1 cellular context compared by ENCODE assay signal in the genomic region with DNA sequence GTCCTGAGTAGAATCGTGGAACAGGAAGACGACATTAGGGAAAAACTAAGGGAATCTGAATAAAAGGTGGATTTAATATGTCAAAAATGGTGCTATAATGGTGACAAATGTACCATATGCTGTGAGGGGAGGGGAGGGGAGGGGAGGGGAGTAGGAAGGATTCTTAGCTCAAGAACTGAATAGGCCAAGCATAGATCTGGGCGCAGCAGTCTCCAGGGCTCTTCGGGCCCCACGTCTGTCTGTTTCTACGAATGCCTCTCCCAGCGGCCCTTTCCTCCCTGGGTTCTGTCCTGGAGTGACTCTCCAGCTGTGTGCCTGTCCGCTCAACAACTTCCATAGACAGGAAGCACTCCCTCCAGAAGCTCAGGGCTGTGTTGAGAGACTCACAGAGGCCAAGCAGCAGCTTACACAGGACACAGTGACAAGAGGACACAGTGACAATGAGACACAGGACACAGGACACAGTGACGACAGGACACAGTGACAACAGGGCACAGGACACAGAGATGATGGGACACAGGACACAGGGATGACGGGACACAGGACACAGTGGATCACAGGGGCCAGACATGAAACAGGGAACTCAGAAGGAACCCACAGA.
TF ChIP-seq lines count a peak whose summit lies in the region.

No MANE protein-coding gene starts in this region.

TF ChIP-seq in SK-N-SH treated with all-trans-retinoic acid at 6 μM for 48 hours, 23 proteins besides CTCF, POLR2A, EP300 and RAD21 (continued from another document):
- TF ChIP-seq, protein P1, sequence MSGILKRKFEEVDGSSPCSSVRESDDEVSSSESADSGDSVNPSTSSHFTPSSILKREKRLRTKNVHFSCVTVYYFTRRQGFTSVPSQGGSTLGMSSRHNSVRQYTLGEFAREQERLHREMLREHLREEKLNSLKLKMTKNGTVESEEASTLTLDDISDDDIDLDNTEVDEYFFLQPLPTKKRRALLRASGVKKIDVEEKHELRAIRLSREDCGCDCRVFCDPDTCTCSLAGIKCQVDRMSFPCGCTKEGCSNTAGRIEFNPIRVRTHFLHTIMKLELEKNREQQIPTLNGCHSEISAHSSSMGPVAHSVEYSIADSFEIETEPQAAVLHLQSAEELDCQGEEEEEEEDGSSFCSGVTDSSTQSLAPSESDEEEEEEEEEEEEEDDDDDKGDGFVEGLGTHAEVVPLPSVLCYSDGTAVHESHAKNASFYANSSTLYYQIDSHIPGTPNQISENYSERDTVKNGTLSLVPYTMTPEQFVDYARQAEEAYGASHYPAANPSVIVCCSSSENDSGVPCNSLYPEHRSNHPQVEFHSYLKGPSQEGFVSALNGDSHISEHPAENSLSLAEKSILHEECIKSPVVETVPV (CRISPR knock-in tag; IDR thresholded peaks at IDR 0.05) = no peak
